ENCODE assay signal across 8 cellular contexts in genomic region chr16:89490386-89491237, GRCh38. TPM values are rescaled to one million over a fixed set of nuclear protein-coding genes. Genes with fewer than 3 reads are reported as not detected.
DNase-seq lines count a peak whose midpoint lies in the region; ATAC-seq and TF ChIP-seq lines count a peak whose summit lies in the region.

Gene ANKRD11, minus strand, starts transcription at chr16:89490561. Its CDS starts 173,542 bp downstream, at chr16:89317019.

- H2AFZ ChIP-seq in ACC112 (ENCODE audit: low read length, unreplicated experiment), result peak within 1 kb of the TSS; percentile 87

- no peak for TF ChIP-seq CTCF in VCaP (conservative IDR thresholded peaks at IDR 0.05)
- no peak for TF ChIP-seq CTCF in breast epithelium (IDR thresholded peaks at IDR 0.05)

- H3K4me3 ChIP-seq in ACC112 (ENCODE audit: low read depth, low read length) (peak within 1 kb of the TSS; percentile 99), breast epithelium (peak within 1 kb of the TSS; percentile 94 to 99 (median 95)), iPS-18c (ENCODE audit: insufficient read depth, low read depth, low read length) (peak within 1 kb of the TSS; percentile 91), skin epidermis (peak within 1 kb of the TSS; percentile 77 to 98 (median 88))

- peaks cover 51% of the 10 kb centered on the region for H3K79me2 ChIP-seq in ACC112 (ENCODE audit: control insufficient read depth, insufficient read depth, low read length, unreplicated experiment)

- H3K27ac ChIP-seq in ACC112 (ENCODE audit: low read depth, low read length), result peak within 1 kb of the TSS; percentile 87
- peak within 1 kb of the TSS; percentile 67 for H3K27ac ChIP-seq in VCaP
- H3K27ac ChIP-seq in breast epithelium, result peak within 1 kb of the TSS; percentile 99 to 100
- peak within 1 kb of the TSS; percentile 92 to 100 (median 98) for H3K27ac ChIP-seq in skin epidermis

- TF ChIP-seq POLR2A in breast epithelium (IDR thresholded peaks at IDR 0.05), result peak; percentile 18

- H3K36me3 ChIP-seq in ACC112 (ENCODE audit: insufficient read depth, low read length), result no peaks in the 10 kb centered on the region
- H3K36me3 ChIP-seq in breast epithelium, result no peaks in the 10 kb centered on the region

- peak; percentile 95 for DNase-seq in NCI-H2196 treated with DMSO at 0.1 percent for 48 hours (lab: John Stamatoyannopoulos, UW; ENCODE audit: unreplicated experiment)
- DNase-seq in breast epithelium (ENCODE audit: low spot score in 2 of 2), result peak; percentile 99 to 100

- intact Hi-C loops in breast epithelium (cut with DNase I; ENCODE audit: low total_unique reads), result no loop called here

- peaks cover 34% of the 10 kb centered on the region for H3K4me1 ChIP-seq in ACC112 (ENCODE audit: control insufficient read depth, insufficient read depth, low read length, unreplicated experiment)
- H3K4me1 ChIP-seq in breast epithelium, result peaks cover 7 to 13% of the 10 kb centered on the region in 2 donors

- peak; percentile 85 for ATAC-seq in GM18870 (IDR thresholded peaks at IDR 0.05; ENCODE audit: unreplicated experiment)
- ATAC-seq in HG03135 (IDR thresholded peaks at IDR 0.05; ENCODE audit: unreplicated experiment), result peak; percentile 84

- no peaks in the 10 kb centered on the region for H3K9me3 ChIP-seq in breast epithelium
- H3K9me3 ChIP-seq in iPS-18c (ENCODE audit: control insufficient read depth, insufficient read depth, low read length), result peaks cover 2% of the 10 kb centered on the region

- H3K27me3 ChIP-seq in ACC112 (ENCODE audit: insufficient read depth, low read length), result no peaks in the 10 kb centered on the region
- H3K27me3 ChIP-seq in breast epithelium, result no peaks in the 10 kb centered on the region

RNA-seq across cellular contexts. Expression of gene ANKRD11, which starts in this region (rescaled TPM):
- 10 to 100 TPM; 64.0 to 79.0 (median 69.2) TPM for total RNA-seq in breast epithelium

Comparison
In these comparisons a context has a peak if more than half of its experiments do, and no peak if none do; other contexts are left out.
1. Peak in every context shown above with its lines: DNase-seq, ATAC-seq, H3K4me3 ChIP-seq and H3K27ac ChIP-seq.